ENCODE assay signal across 13 cellular contexts in genomic region chr2:158893057-158893456, GRCh38.
DNase-seq lines count a peak whose midpoint lies in the region; ATAC-seq and TF ChIP-seq lines count a peak whose summit lies in the region.
"Had no signal": no experiment of that assay in that cellular context is flagged by ENCODE, and none has a peak within 500 bp of the region (broad histone marks: within the 10 kb centered on the region; RNA-seq: fewer than 3 reads in every experiment).

No MANE protein-coding gene starts in this region.

- H3K9me2 ChIP-seq in SK-N-SH: no peaks in the 10 kb centered on the region

- 79% methylated on average over 8 of the region's 8 CpGs for WGBS in SK-N-SH (ENCODE audit: low lambda C conversion rate)

- DNase-seq in SK-N-SH (no peak), astrocyte of the spinal cord (ENCODE audit: low read depth, low spot score) (peak; percentile 16), hepatic stellate cell (ENCODE audit: low spot score) (peak; percentile 26), upper lobe of right lung (no peak), SKM-1 treated with dmso at 0.1 percent for 144 hours (lab: John Stamatoyannopoulos, UW; ENCODE audit: unreplicated experiment) (no peak), coronary artery (ENCODE audit: low spot score) (no peak), NCI-H748 treated with DMSO at 0.1 percent for 48 hours (lab: John Stamatoyannopoulos, UW) (no peak)
- DNase-seq: activated CD8-positive, alpha-beta memory T cell treated with anti-CD3 and anti-CD28 coated beads, Interleukin-2, amount 10 ng/mL, durations not matched to agents 7 days and 5 days; erythroblast; GOT3; Karpas-422 had no signal

- intact Hi-C loops in upper lobe of right lung (cut with DNase I): no loop called here

- no peak for TF ChIP-seq CTCF in SK-N-SH (IDR thresholded peaks at IDR 0.05)
- no peak for TF ChIP-seq CTCF in astrocyte of the spinal cord (IDR thresholded peaks at IDR 0.05; ENCODE audit: low read depth, low read length)
- no peak for TF ChIP-seq CTCF in upper lobe of right lung (IDR thresholded peaks at IDR 0.05)
- TF ChIP-seq CTCF in coronary artery (IDR thresholded peaks at IDR 0.05): no peak

- H3K27ac ChIP-seq in SK-N-SH (ENCODE audit: low read depth in 2 of 2, low read length in 1 of 2) (no peak overlapping the region), upper lobe of right lung (no peak overlapping the region), coronary artery (no peak overlapping the region)
- H3K27ac ChIP-seq: ascending aorta had no signal

- H3K4me2 ChIP-seq in SK-N-SH: no peak overlapping the region

- H3F3A ChIP-seq in SK-N-SH (replicated peaks; ENCODE audit: insufficient read depth): no peaks in the 10 kb centered on the region

- CTCF ChIA-PET in SK-N-SH (lab: Yijun Ruan, JAX): no interaction called here

- H3K36me3 ChIP-seq in SK-N-SH (replicated peaks in 1 of 2; ENCODE audit: control insufficient read depth in 1 of 2, insufficient read depth in 2 of 2, low read length in 1 of 2) (no peaks in the 10 kb centered on the region), upper lobe of right lung (no peaks in the 10 kb centered on the region)
- H3K36me3 ChIP-seq: ascending aorta had no signal

- no peaks in the 10 kb centered on the region for H3K27me3 ChIP-seq in SK-N-SH (ENCODE audit: insufficient read depth)
- no peaks in the 10 kb centered on the region for H3K27me3 ChIP-seq in upper lobe of right lung
- H3K27me3 ChIP-seq: ascending aorta had no signal

- H3K79me2 ChIP-seq in SK-N-SH (ENCODE audit: insufficient read depth): no peaks in the 10 kb centered on the region

- H4K20me1 ChIP-seq in SK-N-SH (ENCODE audit: insufficient read depth): no peaks in the 10 kb centered on the region

- H3K9ac ChIP-seq in SK-N-SH: no peak overlapping the region

- in situ Hi-C loops in astrocyte of the spinal cord (cut with HindIII; ENCODE audit: low sequenced_read_pairs): no loop called here

- no peak for TF ChIP-seq RAD21 in SK-N-SH (IDR thresholded peaks at IDR 0.05; ENCODE audit: low read length)

- ATAC-seq in SK-N-SH treated with all-trans-retinoic acid at 6 μM for 48 hours (peak; percentile 24; the same call in 2 of the 3 replicates), upper lobe of right lung (peak; percentile 53)
- ATAC-seq: activated CD8-positive, alpha-beta memory T cell treated with anti-CD3 and anti-CD28 coated beads, Interleukin-2, amount 10 ng/mL, durations not matched to agents 7 days and 5 days had no signal

- TF ChIP-seq EP300 in SK-N-SH (IDR thresholded peaks at IDR 0.05; ENCODE audit: borderline replicate concordance in 1 of 2, low read depth in 1 of 2, low read length in 1 of 2): no peak

- no peak overlapping the region for H2AFZ ChIP-seq in SK-N-SH (ENCODE audit: low read depth)

- H3K4me3 ChIP-seq in SK-N-SH (ENCODE audit: low read depth in 2 of 2, low read length in 1 of 2) (no peak overlapping the region), astrocyte of the spinal cord (ENCODE audit: low read depth, low read length) (no peak overlapping the region), upper lobe of right lung (no peak overlapping the region), coronary artery (no peak overlapping the region)
- H3K4me3 ChIP-seq: ascending aorta had no signal

- no peaks in the 10 kb centered on the region for H3K9me3 ChIP-seq in SK-N-SH
- no peaks in the 10 kb centered on the region for H3K9me3 ChIP-seq in upper lobe of right lung
- H3K9me3 ChIP-seq: ascending aorta had no signal

- H3K4me1 ChIP-seq in SK-N-SH (ENCODE audit: control insufficient read depth in 1 of 2, insufficient read depth in 2 of 2, low read depth in 1 of 2, low read length in 1 of 2) (no peaks in the 10 kb centered on the region; a peak in 1 of 4 replicates), upper lobe of right lung (no peaks in the 10 kb centered on the region)
- H3K4me1 ChIP-seq: ascending aorta had no signal

- POLR2A ChIA-PET in SK-N-SH (lab: Yijun Ruan, JAX): no interaction called here

TF ChIP-seq in SK-N-SH treated with all-trans-retinoic acid at 6 μM for 48 hours, 23 proteins besides CTCF, POLR2A, EP300 and RAD21 (continues in another document):
- TF ChIP-seq OSR1 (CRISPR knock-in tag; IDR thresholded peaks at IDR 0.05) (no peak), ZNF8 (CRISPR knock-in tag; IDR thresholded peaks at IDR 0.05) (no peak), SNAI2 (CRISPR knock-in tag; IDR thresholded peaks at IDR 0.05) (no peak), ZFP30 (CRISPR knock-in tag; IDR thresholded peaks at IDR 0.05) (no peak), ZFP3 (CRISPR knock-in tag; IDR thresholded peaks at IDR 0.05) (no peak), ZC3H10 (CRISPR knock-in tag; IDR thresholded peaks at IDR 0.05) (no peak), ZNF565 (CRISPR knock-in tag; conservative IDR thresholded peaks at IDR 0.05; ENCODE audit: low read depth) (no peak)
- TF ChIP-seq, protein P1, sequence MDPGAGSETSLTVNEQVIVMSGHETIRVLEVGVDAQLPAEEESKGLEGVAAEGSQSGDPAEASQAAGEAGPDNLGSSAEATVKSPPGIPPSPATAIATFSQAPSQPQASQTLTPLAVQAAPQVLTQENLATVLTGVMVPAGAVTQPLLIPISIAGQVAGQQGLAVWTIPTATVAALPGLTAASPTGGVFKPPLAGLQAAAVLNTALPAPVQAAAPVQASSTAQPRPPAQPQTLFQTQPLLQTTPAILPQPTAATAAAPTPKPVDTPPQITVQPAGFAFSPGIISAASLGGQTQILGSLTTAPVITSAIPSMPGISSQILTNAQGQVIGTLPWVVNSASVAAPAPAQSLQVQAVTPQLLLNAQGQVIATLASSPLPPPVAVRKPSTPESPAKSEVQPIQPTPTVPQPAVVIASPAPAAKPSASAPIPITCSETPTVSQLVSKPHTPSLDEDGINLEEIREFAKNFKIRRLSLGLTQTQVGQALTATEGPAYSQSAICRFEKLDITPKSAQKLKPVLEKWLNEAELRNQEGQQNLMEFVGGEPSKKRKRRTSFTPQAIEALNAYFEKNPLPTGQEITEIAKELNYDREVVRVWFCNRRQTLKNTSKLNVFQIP (CRISPR knock-in tag; IDR thresholded peaks at IDR 0.05; ENCODE audit: borderline replicate concordance, low read depth): no peak
- TF ChIP-seq, protein P2, sequence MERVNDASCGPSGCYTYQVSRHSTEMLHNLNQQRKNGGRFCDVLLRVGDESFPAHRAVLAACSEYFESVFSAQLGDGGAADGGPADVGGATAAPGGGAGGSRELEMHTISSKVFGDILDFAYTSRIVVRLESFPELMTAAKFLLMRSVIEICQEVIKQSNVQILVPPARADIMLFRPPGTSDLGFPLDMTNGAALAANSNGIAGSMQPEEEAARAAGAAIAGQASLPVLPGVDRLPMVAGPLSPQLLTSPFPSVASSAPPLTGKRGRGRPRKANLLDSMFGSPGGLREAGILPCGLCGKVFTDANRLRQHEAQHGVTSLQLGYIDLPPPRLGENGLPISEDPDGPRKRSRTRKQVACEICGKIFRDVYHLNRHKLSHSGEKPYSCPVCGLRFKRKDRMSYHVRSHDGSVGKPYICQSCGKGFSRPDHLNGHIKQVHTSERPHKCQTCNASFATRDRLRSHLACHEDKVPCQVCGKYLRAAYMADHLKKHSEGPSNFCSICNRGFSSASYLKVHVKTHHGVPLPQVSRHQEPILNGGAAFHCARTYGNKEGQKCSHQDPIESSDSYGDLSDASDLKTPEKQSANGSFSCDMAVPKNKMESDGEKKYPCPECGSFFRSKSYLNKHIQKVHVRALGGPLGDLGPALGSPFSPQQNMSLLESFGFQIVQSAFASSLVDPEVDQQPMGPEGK (CRISPR knock-in tag; IDR thresholded peaks at IDR 0.05; ENCODE audit: borderline replicate concordance): no peak

TF ChIP-seq in SK-N-SH, 30 proteins besides CTCF, POLR2A, EP300 and RAD21:
- TF ChIP-seq NFIC (IDR thresholded peaks at IDR 0.05; ENCODE audit: borderline replicate concordance) (no peak), RCOR1 (IDR thresholded peaks at IDR 0.05; ENCODE audit: low read length) (no peak), EZH2phosphoT487 (IDR thresholded peaks at IDR 0.05; ENCODE audit: borderline replicate concordance, low read depth) (no peak), JUND (IDR thresholded peaks at IDR 0.05) (no peak), USF2 (IDR thresholded peaks at IDR 0.05; ENCODE audit: borderline replicate concordance, low read depth, low read length) (no peak), FOXM1 (IDR thresholded peaks at IDR 0.05; ENCODE audit: low read depth) (no peak), POLR2AphosphoS5 (IDR thresholded peaks at IDR 0.05; ENCODE audit: low read depth, low read length) (no peak), GATA2 (CRISPR knock-in tag; IDR thresholded peaks at IDR 0.05) (no peak), IRF3 (IDR thresholded peaks at IDR 0.05; ENCODE audit: low read depth, low read length) (no peak), MXI1 (IDR thresholded peaks at IDR 0.05; ENCODE audit: low read depth, low read length) (no peak), SMC3 (IDR thresholded peaks at IDR 0.05; ENCODE audit: low read depth, low read length) (no peak), RFX5 (IDR thresholded peaks at IDR 0.05; ENCODE audit: low read length) (no peak), FOXJ3 (CRISPR knock-in tag; IDR thresholded peaks at IDR 0.05) (no peak)
- TF ChIP-seq, protein P3, sequence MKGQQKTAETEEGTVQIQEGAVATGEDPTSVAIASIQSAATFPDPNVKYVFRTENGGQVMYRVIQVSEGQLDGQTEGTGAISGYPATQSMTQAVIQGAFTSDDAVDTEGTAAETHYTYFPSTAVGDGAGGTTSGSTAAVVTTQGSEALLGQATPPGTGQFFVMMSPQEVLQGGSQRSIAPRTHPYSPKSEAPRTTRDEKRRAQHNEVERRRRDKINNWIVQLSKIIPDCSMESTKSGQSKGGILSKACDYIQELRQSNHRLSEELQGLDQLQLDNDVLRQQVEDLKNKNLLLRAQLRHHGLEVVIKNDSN (IDR thresholded peaks at IDR 0.05; ENCODE audit: borderline replicate concordance, low read depth): no peak

Comparison
In these comparisons a context has a peak if more than half of its experiments do, and no peak if none do; other contexts are left out.
1. DNase-seq: peak in astrocyte of the spinal cord (single experiment) and hepatic stellate cell (single experiment); none in SK-N-SH (single experiment), upper lobe of right lung (single experiment), SKM-1 treated with dmso at 0.1 percent for 144 hours (single experiment), coronary artery (single experiment) and NCI-H748 treated with DMSO at 0.1 percent for 48 hours (single experiment).